ENCODE assay signal across 1 cellular context in genomic region chr18:5462227-5462626, GRCh38.
TF ChIP-seq lines count a peak whose summit lies in the region.

No MANE protein-coding gene starts in this region.

TF ChIP-seq in K562, 482 proteins besides CTCF, POLR2A, EP300 and RAD21:
- TF ChIP-seq, protein P1, sequence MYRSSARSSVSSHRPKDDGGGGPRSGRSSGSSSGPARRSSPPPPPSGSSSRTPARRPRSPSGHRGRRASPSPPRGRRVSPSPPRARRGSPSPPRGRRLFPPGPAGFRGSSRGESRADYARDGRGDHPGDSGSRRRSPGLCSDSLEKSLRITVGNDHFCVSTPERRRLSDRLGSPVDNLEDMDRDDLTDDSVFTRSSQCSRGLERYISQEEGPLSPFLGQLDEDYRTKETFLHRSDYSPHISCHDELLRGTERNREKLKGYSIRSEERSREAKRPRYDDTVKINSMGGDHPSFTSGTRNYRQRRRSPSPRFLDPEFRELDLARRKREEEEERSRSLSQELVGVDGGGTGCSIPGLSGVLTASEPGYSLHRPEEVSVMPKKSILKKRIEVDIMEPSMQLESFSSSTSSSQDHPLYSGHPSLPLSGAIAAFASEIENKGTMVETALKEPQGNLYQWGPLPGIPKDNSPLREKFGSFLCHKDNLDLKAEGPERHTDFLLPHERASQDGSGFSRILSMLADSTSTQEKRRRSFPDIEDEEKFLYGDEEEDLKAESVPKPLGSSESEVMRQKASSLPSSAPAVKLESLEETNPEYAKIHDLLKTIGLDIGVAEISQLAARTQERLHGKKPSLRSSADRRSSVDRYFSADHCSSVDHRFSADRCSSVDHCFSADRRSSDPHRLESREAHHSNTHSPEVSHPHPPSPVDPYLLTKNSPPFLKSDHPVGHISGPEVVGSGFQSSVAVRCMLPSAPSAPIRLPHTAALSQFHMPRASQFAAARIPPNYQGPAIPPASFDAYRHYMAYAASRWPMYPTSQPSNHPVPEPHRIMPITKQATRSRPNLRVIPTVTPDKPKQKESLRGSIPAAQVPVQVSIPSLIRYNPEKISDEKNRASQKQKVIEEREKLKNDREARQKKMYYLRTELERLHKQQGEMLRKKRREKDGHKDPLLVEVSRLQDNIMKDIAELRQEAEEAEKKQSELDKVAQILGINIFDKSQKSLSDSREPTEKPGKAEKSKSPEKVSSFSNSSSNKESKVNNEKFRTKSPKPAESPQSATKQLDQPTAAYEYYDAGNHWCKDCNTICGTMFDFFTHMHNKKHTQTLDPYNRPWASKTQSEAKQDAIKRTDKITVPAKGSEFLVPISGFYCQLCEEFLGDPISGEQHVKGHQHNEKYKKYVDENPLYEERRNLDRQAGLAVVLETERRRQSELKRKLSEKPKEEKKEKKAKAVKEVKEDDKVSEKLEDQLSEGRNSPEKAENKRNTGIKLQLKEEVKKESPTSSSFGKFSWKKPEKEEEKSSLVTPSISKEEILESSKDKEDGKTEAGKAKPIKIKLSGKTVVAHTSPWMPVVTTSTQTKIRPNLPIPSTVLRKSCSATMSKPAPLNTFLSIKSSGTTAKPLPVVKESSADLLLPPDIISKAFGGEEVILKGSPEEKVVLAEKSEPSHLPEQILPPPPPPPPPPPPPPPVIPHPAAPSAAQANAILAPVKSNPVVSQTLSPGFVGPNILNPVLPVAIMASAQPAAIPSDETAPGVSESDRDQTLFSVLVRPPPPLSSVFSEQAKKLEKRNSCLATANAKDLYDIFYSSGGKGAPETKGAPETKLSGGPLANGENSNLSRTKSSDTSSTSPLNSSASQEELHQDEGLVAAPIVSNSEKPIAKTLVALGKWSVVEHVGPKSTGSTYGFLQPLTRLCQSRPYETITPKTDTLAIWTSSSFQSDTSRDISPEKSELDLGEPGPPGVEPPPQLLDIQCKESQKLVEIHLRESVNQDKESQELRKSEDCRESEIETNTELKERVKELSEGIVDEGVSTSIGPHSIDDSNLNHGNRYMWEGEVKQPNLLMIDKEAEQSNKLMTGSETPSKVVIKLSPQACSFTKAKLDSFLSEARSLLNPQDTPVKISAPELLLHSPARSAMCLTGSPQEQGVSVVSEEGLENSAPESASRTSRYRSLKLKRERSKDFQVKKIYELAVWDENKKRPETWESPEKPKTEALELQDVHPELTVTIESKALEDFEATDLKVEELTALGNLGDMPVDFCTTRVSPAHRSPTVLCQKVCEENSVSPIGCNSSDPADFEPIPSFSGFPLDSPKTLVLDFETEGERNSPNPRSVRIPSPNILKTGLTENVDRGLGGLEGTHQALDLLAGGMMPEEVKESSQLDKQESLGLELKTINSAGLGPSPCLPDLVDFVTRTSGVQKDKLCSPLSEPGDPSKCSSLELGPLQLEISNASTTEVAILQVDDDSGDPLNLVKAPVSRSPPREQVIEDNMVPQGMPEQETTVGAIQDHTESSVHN (IDR thresholded peaks at IDR 0.05; ENCODE audit: borderline replicate concordance in 1 of 2, low read depth in 1 of 2) = no peak
- TF ChIP-seq NFIC (IDR thresholded peaks at IDR 0.05) (no peak), NR2F6 (CRISPR knock-in tag; IDR thresholded peaks at IDR 0.05) (no peak), HIVEP1 (CRISPR knock-in tag; IDR thresholded peaks at IDR 0.05) (no peak), SPI1 (IDR thresholded peaks at IDR 0.05; ENCODE audit: borderline replicate concordance, low read depth, low read length) (peak; percentile 45; the same call in 1 of the 2 replicates), CREBBP (IDR thresholded peaks at IDR 0.05; ENCODE audit: low read depth, low read length) (no peak), ZNF75A (CRISPR knock-in tag; IDR thresholded peaks at IDR 0.05) (no peak), ZNF668 (CRISPR knock-in tag; IDR thresholded peaks at IDR 0.05) (no peak), SMAD1 (IDR thresholded peaks at IDR 0.05; ENCODE audit: low read depth, low read length, partially characterized antibody) (no peak)
TF ChIP-seq in K562: peak in this region for 1.
